Comparison of ENCODE assay signal across 11 cellular contexts in genomic region chr10:27192284-27192683, GRCh38. TPM values are rescaled to one million over a fixed set of nuclear protein-coding genes. Genes with fewer than 3 reads are reported as not detected.
DNase-seq lines count a peak whose midpoint lies in the region; ATAC-seq, FAIRE-seq and TF ChIP-seq lines count a peak whose summit lies in the region.
"Had no signal": no experiment of that assay in that cellular context is flagged by ENCODE, and none has a peak within 500 bp of the region (broad histone marks: within the 10 kb centered on the region; RNA-seq: fewer than 3 reads in every experiment).

No MANE protein-coding gene starts in this region.

- no peaks in the 10 kb centered on the region for H3K27me3 Mint-ChIP-seq in stimulated activated memory B cell treated with anti-CD40 and anti-IgM and Interleukin-4, amounts not matched to agents 10 μg/mL and 1 μg/mL and 100 μg/mL, for 72 hours
- H3K27me3 Mint-ChIP-seq: activated CD8-positive, alpha-beta T cell treated with anti-CD3 and anti-CD28 coated beads for 36 hours had no signal

- no peaks in the 10 kb centered on the region for H3K4me1 ChIP-seq in left lung

- intact Hi-C loops in left lung (cut with DNase I): no loop called here

- no peaks in the 10 kb centered on the region for H3K9me3 Mint-ChIP-seq in stimulated activated memory B cell treated with anti-CD40 and anti-IgM and Interleukin-4, amounts not matched to agents 10 μg/mL and 1 μg/mL and 100 μg/mL, for 72 hours
- H3K9me3 Mint-ChIP-seq: activated CD8-positive, alpha-beta T cell treated with anti-CD3 and anti-CD28 coated beads for 36 hours had no signal

- H3K9me3 ChIP-seq in left lung: no peaks in the 10 kb centered on the region

- ATAC-seq in left lung (peak; percentile 74), HG02973 (IDR thresholded peaks at IDR 0.05; ENCODE audit: unreplicated experiment) (no peak)
- no peak for ATAC-seq in stimulated activated memory B cell treated with anti-CD40 and anti-IgM and Interleukin-4, amounts not matched to agents 10 μg/mL and 1 μg/mL and 100 μg/mL, for 72 hours
- ATAC-seq: activated CD8-positive, alpha-beta T cell treated with anti-CD3 and anti-CD28 coated beads for 36 hours had no signal

- H3K27ac ChIP-seq in brain microvascular endothelial cell (no peak overlapping the region), left lung (no peak overlapping the region)
- H3K27ac ChIP-seq: coronary artery had no signal

- no peak overlapping the region for H3K4me3 ChIP-seq in brain microvascular endothelial cell (ENCODE audit: low read depth, low read length)
- no peak overlapping the region for H3K4me3 ChIP-seq in left lung
- H3K4me3 ChIP-seq: coronary artery had no signal

- no peaks in the 10 kb centered on the region for H3K36me3 ChIP-seq in brain microvascular endothelial cell (replicated peaks)
- peaks cover 0 to 28% of the 10 kb centered on the region in 2 donors for H3K36me3 ChIP-seq in left lung

- H3K4me1 Mint-ChIP-seq in stimulated activated memory B cell treated with anti-CD40 and anti-IgM and Interleukin-4, amounts not matched to agents 10 μg/mL and 1 μg/mL and 100 μg/mL, for 72 hours: no peaks in the 10 kb centered on the region

- H3K27ac Mint-ChIP-seq in stimulated activated memory B cell treated with anti-CD40 and anti-IgM and Interleukin-4, amounts not matched to agents 10 μg/mL and 1 μg/mL and 100 μg/mL, for 72 hours: no peak overlapping the region
- H3K27ac Mint-ChIP-seq: activated CD8-positive, alpha-beta T cell treated with anti-CD3 and anti-CD28 coated beads for 36 hours had no signal

- peak; percentile 82 for DNase-seq in AG08396 (ENCODE audit: low spot score)
- DNase-seq in HTR-8/SVneo (ENCODE audit: insufficient read length, low spot score): peak; percentile 89
- DNase-seq in brain microvascular endothelial cell: peak; percentile 86
- peak in 1 of 2 donors; percentile 49 for DNase-seq in left lung
- no peak for DNase-seq in NCI-H526 (lab: John Stamatoyannopoulos, UW)
- DNase-seq in stimulated activated CD4-positive, alpha-beta T cell treated with anti-CD3 and anti-CD28 coated beads, Interleukin-2, amount 100 ng/mL, for 48 hours: no peak
- DNase-seq: activated CD8-positive, alpha-beta T cell treated with anti-CD3 and anti-CD28 coated beads for 36 hours; midbrain had no signal

- in situ Hi-C loops in brain microvascular endothelial cell (cut with HindIII; ENCODE audit: low pct_ligation_motif_present, low sequenced_read_pairs): no loop called here

- TF ChIP-seq CTCF in brain microvascular endothelial cell (IDR thresholded peaks at IDR 0.05; ENCODE audit: low read depth, low read length, missing control alignments) (no peak), left lung (IDR thresholded peaks at IDR 0.05) (no peak)

- H3K4me3 Mint-ChIP-seq in stimulated activated memory B cell treated with anti-CD40 and anti-IgM and Interleukin-4, amounts not matched to agents 10 μg/mL and 1 μg/mL and 100 μg/mL, for 72 hours: no peak overlapping the region
- H3K4me3 Mint-ChIP-seq: activated CD8-positive, alpha-beta T cell treated with anti-CD3 and anti-CD28 coated beads for 36 hours had no signal

- H3K27me3 ChIP-seq in brain microvascular endothelial cell (replicated peaks): no peaks in the 10 kb centered on the region
- H3K27me3 ChIP-seq in left lung: no peaks in the 10 kb centered on the region

- FAIRE-seq in HTR-8/SVneo (lab: Jason Lieb, UNC): peak; percentile 46

- peaks cover 12% of the 10 kb centered on the region for H3K36me3 Mint-ChIP-seq in stimulated activated memory B cell treated with anti-CD40 and anti-IgM and Interleukin-4, amounts not matched to agents 10 μg/mL and 1 μg/mL and 100 μg/mL, for 72 hours

RNA-seq across cellular contexts. Expression of gene MASTL, which starts 37.1 kb away (rescaled TPM):
- 10 to 100 TPM in 1 of 2 donors, 1 to 10 TPM in 1; 7.1 to 10.3 TPM for total RNA-seq in left lung

RNA-seq across cellular contexts. Expression of gene YME1L1, which starts 38.1 kb away (rescaled TPM):
- total RNA-seq in left lung: 100 to 1,000 TPM; 100 to 103 TPM

RNA-seq across cellular contexts. Expression of gene ACBD5, which starts 48.3 kb away (rescaled TPM):
- 10 to 100 TPM; 25.6 to 26.3 TPM for total RNA-seq in left lung

Comparison
In these comparisons a context has a peak if more than half of its experiments do, and no peak if none do; other contexts are left out.
1. DNase-seq: peak in AG08396 (single experiment), HTR-8/SVneo (single experiment) and brain microvascular endothelial cell (single experiment); none in NCI-H526 (0 of 2) and stimulated activated CD4-positive, alpha-beta T cell treated with anti-CD3 and anti-CD28 coated beads, Interleukin-2, amount 100 ng/mL, for 48 hours (0 of 2).